ENCODE assay signal across 24 cellular contexts in genomic region chr13:113195360-113195759, GRCh38. TPM values are rescaled to one million over a fixed set of nuclear protein-coding genes. Genes with fewer than 3 reads are reported as not detected.
"Had no signal": no experiment of that assay in that cellular context is flagged by ENCODE, and none has a peak within 500 bp of the region (broad histone marks: within the 10 kb centered on the region; RNA-seq: fewer than 3 reads in every experiment).

No MANE protein-coding gene starts in this region.

- H3K27me3 ChIP-seq: heart right ventricle, stomach, transverse colon had no signal

- H3K4me1 ChIP-seq: transverse colon had no signal

- H3K4me3 ChIP-seq: coronary artery, heart right ventricle, stomach, thoracic aorta, transverse colon had no signal

- H3K9me3 ChIP-seq: heart right ventricle, stomach, thoracic aorta, transverse colon had no signal

- DNase-seq: effector CD4-positive, alpha-beta T cell; endodermal cell; heart right ventricle; hypothalamus; islet precursor cell; midbrain; small intestine; stimulated activated CD4-positive, alpha-beta T cell treated with anti-CD3 and anti-CD28 coated beads, Interleukin-12 subunit alpha, Interleukin-12 subunit beta, amount 100 ng/mL, for 4 hours; stimulated activated naive CD4-positive, alpha-beta T cell; stomach; substantia nigra; transverse colon had no signal

- H3K27ac ChIP-seq: coronary artery, heart right ventricle, thoracic aorta, transverse colon had no signal

- FAIRE-seq: frontal cortex, small intestine had no signal

- ATAC-seq: left lobe of liver; natural killer cell treated with Interleukin-12 subunit alpha and Interleukin-12 subunit beta and Interleukin-15 and Interleukin-18, amount 100 ng/mL, for 72 hours had no signal

RNA-seq across cellular contexts. Expression of gene PROZ, which starts 36.9 kb away (rescaled TPM):
- total RNA-seq: chondrocyte; dermis microvascular lymphatic vessel endothelial cell; frontal cortex; lower leg skin; natural killer cell treated with Interleukin-12 subunit alpha and Interleukin-12 subunit beta and Interleukin-15 and Interleukin-18, amount 100 ng/mL, for 72 hours; omental fat pad; posterior vena cava; thoracic aorta; transverse colon; ureter had no signal
- polyA plus RNA-seq: esophagus, small intestine had no signal
